In genomic region chr4:153950100-153950979, GRCh38 we compare ENCODE assay signal across 9 cellular contexts.
A peak's percentile ranks its signal among the peaks of the same experiment; 100 is the strongest.
DNase-seq lines count a peak whose midpoint lies in the region; ATAC-seq, FAIRE-seq and TF ChIP-seq lines count a peak whose summit lies in the region.
"Had no signal": no experiment of that assay in that cellular context is flagged by ENCODE, and none has a peak within 500 bp of the region (broad histone marks: within the 10 kb centered on the region; RNA-seq: fewer than 3 reads in every experiment).

No MANE protein-coding gene starts in this region.

- no peak overlapping the region for H3K27ac ChIP-seq in small intestine (ENCODE audit: low read depth in 1 of 2, low read length in 1 of 2)
- H3K27ac ChIP-seq in gastrocnemius medialis = no peak overlapping the region

- no peak for TF ChIP-seq POLR2A in gastrocnemius medialis (IDR thresholded peaks at IDR 0.05)

- no peaks in the 10 kb centered on the region for H3K9me3 ChIP-seq in small intestine (ENCODE audit: control insufficient read depth, low read depth)
- no peaks in the 10 kb centered on the region for H3K9me3 ChIP-seq in gastrocnemius medialis

- H3K36me3 ChIP-seq in small intestine (ENCODE audit: control insufficient read depth in 2 of 2, insufficient read depth in 2 of 2, low read length in 2 of 2) (no peaks in the 10 kb centered on the region), gastrocnemius medialis (no peaks in the 10 kb centered on the region)

- FAIRE-seq in small intestine (lab: Jason Lieb, UNC) = no peak

- H3K4me1 ChIP-seq in small intestine (ENCODE audit: control insufficient read depth in 2 of 2, insufficient read depth in 1 of 2, low read depth in 1 of 2, low read length in 1 of 2) (no peaks in the 10 kb centered on the region), gastrocnemius medialis (no peaks in the 10 kb centered on the region)

- H3K27ac Mint-ChIP-seq in activated T-helper 1 cell treated with anti-CD3 and anti-CD28 coated beads, Interleukin-12 subunit alpha, Interleukin-12 subunit beta, Interleukin-2, Interleukin-4 antibody, amounts not matched to agents 30 ng/mL and 10 ng/mL and 1 ng/mL, durations not matched to agents 14 hours and 24 hours and 36 hours = no peak overlapping the region

- H3K27me3 ChIP-seq in small intestine (ENCODE audit: control insufficient read depth in 2 of 2, insufficient read depth in 2 of 2, low read length in 2 of 2) (no peaks in the 10 kb centered on the region), gastrocnemius medialis (no peaks in the 10 kb centered on the region)

- peaks cover 12% of the 10 kb centered on the region for H3K9me3 Mint-ChIP-seq in activated T-helper 1 cell treated with anti-CD3 and anti-CD28 coated beads, Interleukin-12 subunit alpha, Interleukin-12 subunit beta, Interleukin-2, Interleukin-4 antibody, amounts not matched to agents 30 ng/mL and 10 ng/mL and 1 ng/mL, durations not matched to agents 14 hours and 24 hours and 36 hours

- H3K4me1 Mint-ChIP-seq in activated T-helper 1 cell treated with anti-CD3 and anti-CD28 coated beads, Interleukin-12 subunit alpha, Interleukin-12 subunit beta, Interleukin-2, Interleukin-4 antibody, amounts not matched to agents 30 ng/mL and 10 ng/mL and 1 ng/mL, durations not matched to agents 14 hours and 24 hours and 36 hours (ENCODE audit: low read depth) = peaks cover 16% of the 10 kb centered on the region

- DNase-seq in activated T-cell treated with anti-CD3 and anti-CD28 coated beads for 24 hours (ENCODE audit: low read depth) (peak; percentile 4), small intestine (peak; percentile 30), gastrocnemius medialis (no peak), NCI-H345 (lab: John Stamatoyannopoulos, UW) (no peak), NCI-H128 (lab: John Stamatoyannopoulos, UW; ENCODE audit: unreplicated experiment) (no peak)
- DNase-seq in activated T-cell treated with anti-CD3 and anti-CD28 coated beads, Interleukin-2, amount 50 U/mL, for 1 hour = no peak
- peak; percentile 71 for DNase-seq in Jurkat, Clone E6-1 (ENCODE audit: low read depth, low spot score)
- DNase-seq in activated T-helper 1 cell treated with anti-CD3 and anti-CD28 coated beads, Interleukin-12 subunit alpha, Interleukin-12 subunit beta, Interleukin-2, Interleukin-4 antibody, amounts not matched to agents 30 ng/mL and 10 ng/mL and 1 ng/mL, durations not matched to agents 14 hours and 24 hours and 36 hours (ENCODE audit: low spot score) = peak; percentile 4
- DNase-seq: NCI-H774 had no signal

- in situ Hi-C loops in gastrocnemius medialis (cut with MboI; ENCODE audit: low sequenced_read_pairs in 4 of 4) = no loop called here

- peaks cover 27% of the 10 kb centered on the region for H3K27me3 Mint-ChIP-seq in activated T-helper 1 cell treated with anti-CD3 and anti-CD28 coated beads, Interleukin-12 subunit alpha, Interleukin-12 subunit beta, Interleukin-2, Interleukin-4 antibody, amounts not matched to agents 30 ng/mL and 10 ng/mL and 1 ng/mL, durations not matched to agents 14 hours and 24 hours and 36 hours (ENCODE audit: insufficient read depth)

- WGBS in small intestine, 3 donors = 39 to 54% (median 47%) methylated on average over 7 of the region's 7 CpGs

- ATAC-seq in gastrocnemius medialis = no peak

- TF ChIP-seq CTCF in gastrocnemius medialis (IDR thresholded peaks at IDR 0.05 in 4 of 5, conservative IDR thresholded peaks at IDR 0.05 in 1 of 5) = no peak

- no peaks in the 10 kb centered on the region for H3K36me3 Mint-ChIP-seq in activated T-helper 1 cell treated with anti-CD3 and anti-CD28 coated beads, Interleukin-12 subunit alpha, Interleukin-12 subunit beta, Interleukin-2, Interleukin-4 antibody, amounts not matched to agents 30 ng/mL and 10 ng/mL and 1 ng/mL, durations not matched to agents 14 hours and 24 hours and 36 hours (ENCODE audit: low read depth)

- intact Hi-C loops in activated T-helper 1 cell treated with anti-CD3 and anti-CD28 coated beads, Interleukin-12 subunit alpha, Interleukin-12 subunit beta, Interleukin-2, Interleukin-4 antibody, amounts not matched to agents 30 ng/mL and 10 ng/mL and 1 ng/mL, durations not matched to agents 14 hours and 24 hours and 36 hours (cut with micrococcal nuclease) = loop anchor here (1.0 kb wide), 1 partner anchor 34 kb away; no protein-coding TSS in a partner anchor
- intact Hi-C loops in gastrocnemius medialis (cut with DNase I; ENCODE audit: low total_unique reads) = no loop called here

- H3K4me3 Mint-ChIP-seq in activated T-helper 1 cell treated with anti-CD3 and anti-CD28 coated beads, Interleukin-12 subunit alpha, Interleukin-12 subunit beta, Interleukin-2, Interleukin-4 antibody, amounts not matched to agents 30 ng/mL and 10 ng/mL and 1 ng/mL, durations not matched to agents 14 hours and 24 hours and 36 hours = no peak overlapping the region

- no peak overlapping the region for H3K4me3 ChIP-seq in Jurkat, Clone E6-1 (ENCODE audit: low read length)
- H3K4me3 ChIP-seq in small intestine (ENCODE audit: low read depth in 1 of 2, low read length in 2 of 2) (no peak overlapping the region), gastrocnemius medialis (no peak overlapping the region)

Comparison
In these comparisons a context has a peak if more than half of its experiments do, and no peak if none do; other contexts are left out.
1. DNase-seq: peak in activated T-cell treated with anti-CD3 and anti-CD28 coated beads for 24 hours (single experiment), Jurkat, Clone E6-1 (single experiment), activated T-helper 1 cell treated with anti-CD3 and anti-CD28 coated beads, Interleukin-12 subunit alpha, Interleukin-12 subunit beta, Interleukin-2, Interleukin-4 antibody, amounts not matched to agents 30 ng/mL and 10 ng/mL and 1 ng/mL, durations not matched to agents 14 hours and 24 hours and 36 hours (single experiment) and small intestine (single experiment); none in activated T-cell treated with anti-CD3 and anti-CD28 coated beads, Interleukin-2, amount 50 U/mL, for 1 hour (single experiment), gastrocnemius medialis (0 of 2), NCI-H345 (single experiment) and NCI-H128 (single experiment).